ENCODE assay signal across 11 cellular contexts in the genomic region with DNA sequence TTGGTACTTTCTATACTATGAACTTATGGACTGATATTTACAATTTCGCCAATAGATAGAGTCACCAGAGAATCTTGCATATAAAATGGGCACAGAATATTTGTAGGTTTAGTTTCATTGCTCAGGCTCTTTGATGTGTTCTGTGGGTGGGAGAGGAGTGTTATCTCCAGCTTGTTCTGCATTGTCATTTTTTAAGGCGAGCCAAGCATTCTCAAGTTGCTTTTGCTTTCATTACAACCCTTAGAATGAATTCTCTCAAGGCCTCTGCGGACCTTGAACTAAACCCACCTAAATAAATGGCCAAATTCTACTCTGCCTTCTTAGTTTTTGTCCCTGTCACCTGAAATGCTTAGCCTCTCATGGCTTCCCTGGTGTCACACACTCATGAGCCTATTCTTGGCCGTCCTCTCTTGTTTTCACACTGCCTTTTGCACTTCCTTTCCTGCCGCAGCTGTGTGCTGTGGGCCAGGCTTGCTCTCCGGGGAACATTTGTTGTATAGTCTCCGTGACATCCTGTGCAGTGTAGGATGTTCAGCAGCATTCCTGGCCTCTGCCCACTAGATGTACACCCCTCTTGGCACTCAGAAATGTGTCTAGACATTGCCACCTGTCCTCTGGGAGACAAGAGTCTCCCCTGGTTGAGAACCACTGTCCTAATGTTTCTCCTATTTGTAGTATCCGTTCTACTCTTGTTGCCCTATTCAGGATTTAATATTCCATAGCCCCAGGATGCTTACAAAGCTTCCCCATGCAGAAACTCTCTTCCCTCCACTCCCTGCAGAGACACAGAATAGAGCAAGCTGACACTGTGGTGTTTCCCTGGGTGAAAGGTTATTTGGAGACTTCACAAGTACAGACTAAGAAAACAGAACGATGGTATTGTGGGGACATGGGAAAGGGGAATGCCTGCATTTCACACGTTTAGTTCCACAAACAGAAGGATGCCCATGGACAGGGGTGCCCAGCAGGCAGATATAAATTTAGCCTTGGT.
DNase-seq lines count a peak whose midpoint lies in the region; ATAC-seq and TF ChIP-seq lines count a peak whose summit lies in the region.
"Had no signal": no experiment of that assay in that cellular context is flagged by ENCODE, and none has a peak within 500 bp of the region (broad histone marks: within the 10 kb centered on the region; RNA-seq: fewer than 3 reads in every experiment).

No MANE protein-coding gene starts in this region.

- H3K27me3 Mint-ChIP-seq in activated CD4-positive, alpha-beta T cell treated with anti-CD3 and anti-CD28 coated beads, Interleukin-2, amount 10 ng/mL, durations not matched to agents 24 days and 14 days = no peaks in the 10 kb centered on the region
- H3K27me3 Mint-ChIP-seq in activated naive CD8-positive, alpha-beta T cell treated with anti-CD3 and anti-CD28 coated beads for 36 hours = no peaks in the 10 kb centered on the region
- H3K27me3 Mint-ChIP-seq: T-cell had no signal

- H3K27me3 ChIP-seq in left lung (no peaks in the 10 kb centered on the region), upper lobe of right lung (no peaks in the 10 kb centered on the region)

- ATAC-seq in left lung = peak; percentile 58
- ATAC-seq in upper lobe of right lung = peak; percentile 47

- DNase-seq in activated CD4-positive, alpha-beta T cell treated with anti-CD3 and anti-CD28 coated beads, Interleukin-2, amount 10 ng/mL, durations not matched to agents 24 days and 14 days = peak; percentile 61
- no peak for DNase-seq in activated CD4-positive, alpha-beta T cell treated with anti-CD3 and anti-CD28 coated beads for 48 hours
- DNase-seq in astrocyte of the spinal cord (ENCODE audit: low read depth, low spot score) (peak; percentile 76), left lung (no peak), upper lobe of right lung (no peak), NCI-H446 (lab: John Stamatoyannopoulos, UW) (no peak), GM10266 (ENCODE audit: extremely low spot score) (no peak)
- DNase-seq in activated naive CD8-positive, alpha-beta T cell treated with anti-CD3 and anti-CD28 coated beads for 36 hours = no peak
- DNase-seq: KG1, NCI-H226, T-cell had no signal

- H3K4me3 ChIP-seq in astrocyte of the spinal cord (ENCODE audit: low read depth, low read length) (peak overlapping the region; percentile 10), left lung (peak overlapping the region in 1 of 2 donors; percentile 4), upper lobe of right lung (no peak overlapping the region)

- no peak overlapping the region for H3K4me3 Mint-ChIP-seq in activated CD4-positive, alpha-beta T cell treated with anti-CD3 and anti-CD28 coated beads, Interleukin-2, amount 10 ng/mL, durations not matched to agents 24 days and 14 days
- no peak overlapping the region for H3K4me3 Mint-ChIP-seq in activated naive CD8-positive, alpha-beta T cell treated with anti-CD3 and anti-CD28 coated beads for 36 hours
- H3K4me3 Mint-ChIP-seq: T-cell had no signal

- H3K9me3 ChIP-seq in left lung (no peaks in the 10 kb centered on the region), upper lobe of right lung (no peaks in the 10 kb centered on the region)

- H3K36me3 Mint-ChIP-seq in activated CD4-positive, alpha-beta T cell treated with anti-CD3 and anti-CD28 coated beads, Interleukin-2, amount 10 ng/mL, durations not matched to agents 24 days and 14 days (ENCODE audit: low read depth) = no peaks in the 10 kb centered on the region
- no peaks in the 10 kb centered on the region for H3K36me3 Mint-ChIP-seq in activated naive CD8-positive, alpha-beta T cell treated with anti-CD3 and anti-CD28 coated beads for 36 hours
- H3K36me3 Mint-ChIP-seq: T-cell had no signal

- H3K9me3 Mint-ChIP-seq in activated CD4-positive, alpha-beta T cell treated with anti-CD3 and anti-CD28 coated beads, Interleukin-2, amount 10 ng/mL, durations not matched to agents 24 days and 14 days = no peaks in the 10 kb centered on the region
- H3K9me3 Mint-ChIP-seq in activated naive CD8-positive, alpha-beta T cell treated with anti-CD3 and anti-CD28 coated beads for 36 hours = no peaks in the 10 kb centered on the region
- H3K9me3 Mint-ChIP-seq: T-cell had no signal

- TF ChIP-seq CTCF in astrocyte of the spinal cord (IDR thresholded peaks at IDR 0.05; ENCODE audit: low read depth, low read length) (no peak), left lung (IDR thresholded peaks at IDR 0.05) (no peak), upper lobe of right lung (IDR thresholded peaks at IDR 0.05) (no peak), GM10266 (IDR thresholded peaks at IDR 0.05; ENCODE audit: control insufficient read depth, insufficient read depth, low read depth, missing control alignments) (no peak)

- peaks cover 0 to 10% of the 10 kb centered on the region in 2 donors for H3K4me1 ChIP-seq in left lung
- H3K4me1 ChIP-seq in upper lobe of right lung = peaks cover 25% of the 10 kb centered on the region

- H3K36me3 ChIP-seq in left lung (no peaks in the 10 kb centered on the region), upper lobe of right lung (no peaks in the 10 kb centered on the region)

- intact Hi-C loops in activated CD4-positive, alpha-beta T cell treated with anti-CD3 and anti-CD28 coated beads, Interleukin-2, amount 10 ng/mL, durations not matched to agents 24 days and 14 days (cut with micrococcal nuclease) = no loop called here
- intact Hi-C loops in left lung (cut with DNase I) (no loop called here), upper lobe of right lung (cut with DNase I) (no loop called here)

- peak overlapping the region in 1 of 2 donors; percentile 63 for H3K27ac ChIP-seq in left lung
- H3K27ac ChIP-seq in upper lobe of right lung = peak overlapping the region; percentile 21

- H3K27ac Mint-ChIP-seq in activated CD4-positive, alpha-beta T cell treated with anti-CD3 and anti-CD28 coated beads, Interleukin-2, amount 10 ng/mL, durations not matched to agents 24 days and 14 days = no peak overlapping the region
- no peak overlapping the region for H3K27ac Mint-ChIP-seq in activated naive CD8-positive, alpha-beta T cell treated with anti-CD3 and anti-CD28 coated beads for 36 hours
- H3K27ac Mint-ChIP-seq: T-cell had no signal

- in situ Hi-C loops in astrocyte of the spinal cord (cut with HindIII; ENCODE audit: low sequenced_read_pairs) = no loop called here

- H3K4me1 Mint-ChIP-seq in activated CD4-positive, alpha-beta T cell treated with anti-CD3 and anti-CD28 coated beads, Interleukin-2, amount 10 ng/mL, durations not matched to agents 24 days and 14 days = no peaks in the 10 kb centered on the region
- H3K4me1 Mint-ChIP-seq in activated naive CD8-positive, alpha-beta T cell treated with anti-CD3 and anti-CD28 coated beads for 36 hours = peaks cover 3% of the 10 kb centered on the region
- H3K4me1 Mint-ChIP-seq: T-cell had no signal

Comparison
In these comparisons a context has a peak if more than half of its experiments do, and no peak if none do; other contexts are left out.
1. DNase-seq: peak in activated CD4-positive, alpha-beta T cell treated with anti-CD3 and anti-CD28 coated beads, Interleukin-2, amount 10 ng/mL, durations not matched to agents 24 days and 14 days (single experiment) and astrocyte of the spinal cord (single experiment); none in activated CD4-positive, alpha-beta T cell treated with anti-CD3 and anti-CD28 coated beads for 48 hours (single experiment), left lung (0 of 2), upper lobe of right lung (single experiment), NCI-H446 (0 of 2), GM10266 (single experiment) and activated naive CD8-positive, alpha-beta T cell treated with anti-CD3 and anti-CD28 coated beads for 36 hours (single experiment).